In genomic region chr16:85641776-85642176, GRCh38 we compare ENCODE assay signal across 12 cellular contexts. TPM values are rescaled to one million over a fixed set of nuclear protein-coding genes. Genes with fewer than 3 reads are reported as not detected.
DNase-seq lines count a peak whose midpoint lies in the region; ATAC-seq and TF ChIP-seq lines count a peak whose summit lies in the region.
"Had no signal": no experiment of that assay in that cellular context is flagged by ENCODE, and none has a peak within 500 bp of the region (broad histone marks: within the 10 kb centered on the region; RNA-seq: fewer than 3 reads in every experiment).

No MANE protein-coding gene starts in this region.

- H3K9me3 ChIP-seq in mucosa of descending colon = no peaks in the 10 kb centered on the region

- DNase-seq in Right ventricle myocardium inferior (ENCODE audit: missing footprints) (no peak), cardiac septum (ENCODE audit: low spot score) (no peak), mucosa of descending colon (peak; percentile 75 to 81 (median 81)), D341Med (ENCODE audit: low spot score) (no peak)
- no peak for DNase-seq in stimulated activated CD8-positive, alpha-beta memory T cell treated with anti-CD3 and anti-CD28 coated beads, Interleukin-4, amount 100 ng/mL, for 48 hours
- DNase-seq in activated effector memory CD4-positive, alpha-beta T cell treated with Interleukin-2 at 50 U/mL for 16 hours = no peak
- DNase-seq: activated CD4-positive, alpha-beta T cell treated with anti-CD3 and anti-CD28 coated beads, Interleukin-2, amount 50 U/mL, for 1 hour; activated gamma-delta T cell treated with Interleukin-2 at 50 U/mL for 16 hours; midbrain had no signal

- H3K4me3 ChIP-seq in mucosa of descending colon = no peak overlapping the region
- H3K4me3 ChIP-seq: skin epidermis had no signal

- ATAC-seq in Right ventricle myocardium inferior = peak; percentile 70
- ATAC-seq in esophagus mucosa = peak; percentile 51
- ATAC-seq in mucosa of descending colon = peak; percentile 75
- no peak for ATAC-seq in GM19023 (IDR thresholded peaks at IDR 0.05; ENCODE audit: unreplicated experiment)

- H3K4me1 ChIP-seq in mucosa of descending colon (ENCODE audit: low read depth) = peaks cover 51% of the 10 kb centered on the region

- intact Hi-C loops in Right ventricle myocardium inferior (cut with DNase I) = loop anchor here (1.0 kb wide), 1 partner anchor 26 kb away; no protein-coding TSS in a partner anchor
- intact Hi-C loops in cardiac septum (cut with DNase I) = no loop called here
- intact Hi-C loops in mucosa of descending colon (cut with DNase I, micrococcal nuclease) = no loop called here

- TF ChIP-seq CTCF in mucosa of descending colon (IDR thresholded peaks at IDR 0.05) = no peak

- no peaks in the 10 kb centered on the region for H3K36me3 ChIP-seq in mucosa of descending colon (ENCODE audit: low read depth)

RNA-seq across cellular contexts. Expression of gene GSE1, which starts 28.7 kb away (rescaled TPM):
- total RNA-seq in Right ventricle myocardium inferior (28.9 TPM), cardiac septum (56.4 TPM), esophagus mucosa (23.9 TPM), mucosa of descending colon (100 to 1,000 TPM; 107 to 122 (median 107) TPM)

RNA-seq across cellular contexts. Expression of gene GINS2, which starts 47.0 kb away (rescaled TPM):
- total RNA-seq in Right ventricle myocardium inferior (1.4 TPM), cardiac septum (0.38 TPM), esophagus mucosa (10.9 TPM), mucosa of descending colon (10 to 100 TPM in 1 of 3 donors, 1 to 10 TPM in 2; 1.2 to 11.8 (median 5.4) TPM)

Comparison
In these comparisons a context has a peak if more than half of its experiments do, and no peak if none do; other contexts are left out.
1. DNase-seq: peak in mucosa of descending colon (3 of 3); none in Right ventricle myocardium inferior (single experiment), cardiac septum (single experiment), stimulated activated CD8-positive, alpha-beta memory T cell treated with anti-CD3 and anti-CD28 coated beads, Interleukin-4, amount 100 ng/mL, for 48 hours (single experiment), activated effector memory CD4-positive, alpha-beta T cell treated with Interleukin-2 at 50 U/mL for 16 hours (single experiment) and D341Med (single experiment).